8 cellular contexts compared by ENCODE assay signal in the genomic region with DNA sequence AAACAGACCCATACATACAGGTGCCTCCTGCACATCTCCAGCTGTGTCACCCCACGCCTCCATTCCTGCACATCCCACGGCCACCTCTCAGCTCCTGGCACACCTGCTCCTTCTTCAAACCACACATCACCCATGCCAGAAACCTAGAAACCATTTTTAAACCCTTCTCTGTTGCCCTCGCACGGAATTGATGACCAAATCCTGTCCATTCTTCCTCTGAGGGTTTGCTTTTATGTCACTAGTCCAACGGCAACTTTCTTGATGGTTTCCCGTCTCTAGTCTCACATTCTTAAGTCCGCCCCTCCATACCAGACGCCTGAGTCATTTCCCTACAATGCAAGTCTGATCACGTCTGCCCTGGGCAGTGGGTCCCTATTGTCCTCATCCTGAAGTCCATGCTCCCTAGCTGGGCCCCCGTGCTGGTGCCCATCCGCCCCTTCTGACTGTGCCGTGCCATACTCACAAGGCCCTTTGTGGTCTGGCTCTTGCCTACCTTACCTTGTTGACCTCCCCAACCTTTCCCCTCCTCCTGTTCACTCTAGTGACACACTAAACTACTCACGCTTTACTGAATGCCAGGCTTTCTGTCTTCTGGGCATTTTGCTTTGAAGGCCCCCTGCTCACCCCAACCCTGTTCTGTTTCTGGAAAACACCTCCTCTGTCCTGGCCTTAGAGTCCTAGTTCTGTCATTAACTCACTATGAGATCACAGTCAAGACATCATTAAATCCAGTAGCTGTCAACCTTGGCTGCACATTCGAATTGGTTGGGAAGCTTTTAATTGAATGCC. TPM values are rescaled to one million over a fixed set of nuclear protein-coding genes. Genes with fewer than 3 reads are reported as not detected.
DNase-seq lines count a peak whose midpoint lies in the region; ATAC-seq, FAIRE-seq and TF ChIP-seq lines count a peak whose summit lies in the region.

No MANE protein-coding gene starts in this region.

- peak overlapping the region; percentile 91 to 99 for H3K27ac ChIP-seq in A549
- peak overlapping the region; percentile 42 for H3K27ac ChIP-seq in substantia nigra (ENCODE audit: low read depth, low read length, poor library complexity, severe bottlenecking)

- DNase-seq in A549 (ENCODE audit: low read depth in 1 of 2, low spot score in 1 of 2) (peak in 1 of 2 experiments; percentile 95), HK-2 (ENCODE audit: unreplicated experiment) (peak; percentile 95), iPS-NIHi11 (ENCODE audit: low spot score) (peak; percentile 55), substantia nigra (lab: John Stamatoyannopoulos, UW) (no peak), superior temporal gyrus (ENCODE audit: extremely low spot score) (no peak), NCI-H2171 (lab: John Stamatoyannopoulos, UW) (no peak), NCI-H1930 (lab: John Stamatoyannopoulos, UW) (no peak)

- no peak for TF ChIP-seq CTCF in A549 (IDR thresholded peaks at IDR 0.05)

- peaks cover 13% of the 10 kb centered on the region for H3K36me3 Mint-ChIP-seq in activated naive CD8-positive, alpha-beta T cell

- TF ChIP-seq RAD21 in A549 (conservative IDR thresholded peaks at IDR 0.05 in 1 of 2, IDR thresholded peaks at IDR 0.05 in 1 of 2), result no peak; a peak in 1 of 5 replicates

- no peaks in the 10 kb centered on the region for H3K27me3 Mint-ChIP-seq in activated naive CD8-positive, alpha-beta T cell

- WGBS in A549 (ENCODE audit: missing lambda C conversion rate), result 5% methylated on average over 14 of the region's 14 CpGs

- TF ChIP-seq EP300 in A549 (IDR thresholded peaks at IDR 0.05), result peak; percentile 73 to 85; a peak in 4 of 5 replicates

- CTCF ChIA-PET in A549 (lab: Yijun Ruan, JAX), result interaction anchor here (0.8 to 2.5 kb wide), 5 partner anchors 9 to 133 kb away, joined by 3 to 7 read pairs (median 6); no protein-coding TSS in a partner anchor

- 0 out of 3 replicates have a peak overlapping the region, but pooled peaks have one; percentile 15 for H3K4me3 ChIP-seq in A549

- POLR2A ChIA-PET in A549 (lab: Yijun Ruan, JAX), result interaction anchor here (1.3 to 1.6 kb wide), 2 partner anchors 17 to 26 kb away, joined by 3 to 4 read pairs; no protein-coding TSS in a partner anchor

- H3K4me3 Mint-ChIP-seq in activated naive CD8-positive, alpha-beta T cell, result peak overlapping the region; percentile 27

- FAIRE-seq in A549 (lab: Jason Lieb, UNC), result no peak

- peak; percentile 30 to 60; a peak in 5 of 6 replicates for ATAC-seq in A549

- peaks cover 94% of the 10 kb centered on the region for H3K4me1 Mint-ChIP-seq in activated naive CD8-positive, alpha-beta T cell (ENCODE audit: low read depth)

- no peaks in the 10 kb centered on the region for H3K9me3 ChIP-seq in A549

- H3K4me1 ChIP-seq in A549, result peaks cover 100% of the 10 kb centered on the region

- H3K9me3 Mint-ChIP-seq in activated naive CD8-positive, alpha-beta T cell (ENCODE audit: low read depth), result no peaks in the 10 kb centered on the region

- peak overlapping the region; percentile 76 for H3K4me2 ChIP-seq in A549

- no peak for TF ChIP-seq POLR2A in A549 (IDR thresholded peaks at IDR 0.05; ENCODE audit: low read length)

- H3K27ac Mint-ChIP-seq in activated naive CD8-positive, alpha-beta T cell, result peak overlapping the region; percentile 80

TF ChIP-seq in A549, 52 proteins besides CTCF, POLR2A, EP300 and RAD21 (continues in another document):
- TF ChIP-seq, protein P1, sequence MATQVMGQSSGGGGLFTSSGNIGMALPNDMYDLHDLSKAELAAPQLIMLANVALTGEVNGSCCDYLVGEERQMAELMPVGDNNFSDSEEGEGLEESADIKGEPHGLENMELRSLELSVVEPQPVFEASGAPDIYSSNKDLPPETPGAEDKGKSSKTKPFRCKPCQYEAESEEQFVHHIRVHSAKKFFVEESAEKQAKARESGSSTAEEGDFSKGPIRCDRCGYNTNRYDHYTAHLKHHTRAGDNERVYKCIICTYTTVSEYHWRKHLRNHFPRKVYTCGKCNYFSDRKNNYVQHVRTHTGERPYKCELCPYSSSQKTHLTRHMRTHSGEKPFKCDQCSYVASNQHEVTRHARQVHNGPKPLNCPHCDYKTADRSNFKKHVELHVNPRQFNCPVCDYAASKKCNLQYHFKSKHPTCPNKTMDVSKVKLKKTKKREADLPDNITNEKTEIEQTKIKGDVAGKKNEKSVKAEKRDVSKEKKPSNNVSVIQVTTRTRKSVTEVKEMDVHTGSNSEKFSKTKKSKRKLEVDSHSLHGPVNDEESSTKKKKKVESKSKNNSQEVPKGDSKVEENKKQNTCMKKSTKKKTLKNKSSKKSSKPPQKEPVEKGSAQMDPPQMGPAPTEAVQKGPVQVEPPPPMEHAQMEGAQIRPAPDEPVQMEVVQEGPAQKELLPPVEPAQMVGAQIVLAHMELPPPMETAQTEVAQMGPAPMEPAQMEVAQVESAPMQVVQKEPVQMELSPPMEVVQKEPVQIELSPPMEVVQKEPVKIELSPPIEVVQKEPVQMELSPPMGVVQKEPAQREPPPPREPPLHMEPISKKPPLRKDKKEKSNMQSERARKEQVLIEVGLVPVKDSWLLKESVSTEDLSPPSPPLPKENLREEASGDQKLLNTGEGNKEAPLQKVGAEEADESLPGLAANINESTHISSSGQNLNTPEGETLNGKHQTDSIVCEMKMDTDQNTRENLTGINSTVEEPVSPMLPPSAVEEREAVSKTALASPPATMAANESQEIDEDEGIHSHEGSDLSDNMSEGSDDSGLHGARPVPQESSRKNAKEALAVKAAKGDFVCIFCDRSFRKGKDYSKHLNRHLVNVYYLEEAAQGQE (IDR thresholded peaks at IDR 0.05), result no peak
- no peak for TF ChIP-seq FOXS1 (CRISPR knock-in tag; IDR thresholded peaks at IDR 0.05)
- TF ChIP-seq, protein P2, sequence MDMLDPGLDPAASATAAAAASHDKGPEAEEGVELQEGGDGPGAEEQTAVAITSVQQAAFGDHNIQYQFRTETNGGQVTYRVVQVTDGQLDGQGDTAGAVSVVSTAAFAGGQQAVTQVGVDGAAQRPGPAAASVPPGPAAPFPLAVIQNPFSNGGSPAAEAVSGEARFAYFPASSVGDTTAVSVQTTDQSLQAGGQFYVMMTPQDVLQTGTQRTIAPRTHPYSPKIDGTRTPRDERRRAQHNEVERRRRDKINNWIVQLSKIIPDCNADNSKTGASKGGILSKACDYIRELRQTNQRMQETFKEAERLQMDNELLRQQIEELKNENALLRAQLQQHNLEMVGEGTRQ (IDR thresholded peaks at IDR 0.05), result no peak
- TF ChIP-seq MAFK (IDR thresholded peaks at IDR 0.05; ENCODE audit: partially characterized antibody), result no peak
- TF ChIP-seq, protein P3, sequence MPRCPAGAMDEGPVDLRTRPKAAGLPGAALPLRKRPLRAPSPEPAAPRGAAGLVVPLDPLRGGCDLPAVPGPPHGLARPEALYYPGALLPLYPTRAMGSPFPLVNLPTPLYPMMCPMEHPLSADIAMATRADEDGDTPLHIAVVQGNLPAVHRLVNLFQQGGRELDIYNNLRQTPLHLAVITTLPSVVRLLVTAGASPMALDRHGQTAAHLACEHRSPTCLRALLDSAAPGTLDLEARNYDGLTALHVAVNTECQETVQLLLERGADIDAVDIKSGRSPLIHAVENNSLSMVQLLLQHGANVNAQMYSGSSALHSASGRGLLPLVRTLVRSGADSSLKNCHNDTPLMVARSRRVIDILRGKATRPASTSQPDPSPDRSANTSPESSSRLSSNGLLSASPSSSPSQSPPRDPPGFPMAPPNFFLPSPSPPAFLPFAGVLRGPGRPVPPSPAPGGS (IDR thresholded peaks at IDR 0.05), result no peak
- TF ChIP-seq FOSL2 (IDR thresholded peaks at IDR 0.05), result peak; percentile 67; the same call in 1 of the 2 replicates
- TF ChIP-seq FOSL2 (CRISPR knock-in tag; IDR thresholded peaks at IDR 0.05), result peak; percentile 82
- TF ChIP-seq CBX2 (IDR thresholded peaks at IDR 0.05; ENCODE audit: borderline replicate concordance, low read depth), result no peak
- TF ChIP-seq JUN (IDR thresholded peaks at IDR 0.05), result peak in 1 of 2 experiments; percentile 60; a peak in 2 of 5 replicates
- peak; percentile 63 for TF ChIP-seq JUNB (IDR thresholded peaks at IDR 0.05)
- TF ChIP-seq BHLHE40 (IDR thresholded peaks at IDR 0.05; ENCODE audit: low read depth, low read length), result no peak
- no peak for TF ChIP-seq CBX8 (IDR thresholded peaks at IDR 0.05)
- TF ChIP-seq, protein P4, sequence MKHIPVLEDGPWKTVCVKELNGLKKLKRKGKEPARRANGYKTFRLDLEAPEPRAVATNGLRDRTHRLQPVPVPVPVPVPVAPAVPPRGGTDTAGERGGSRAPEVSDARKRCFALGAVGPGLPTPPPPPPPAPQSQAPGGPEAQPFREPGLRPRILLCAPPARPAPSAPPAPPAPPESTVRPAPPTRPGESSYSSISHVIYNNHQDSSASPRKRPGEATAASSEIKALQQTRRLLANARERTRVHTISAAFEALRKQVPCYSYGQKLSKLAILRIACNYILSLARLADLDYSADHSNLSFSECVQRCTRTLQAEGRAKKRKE (CRISPR knock-in tag; IDR thresholded peaks at IDR 0.05; ENCODE audit: low read depth), result no peak
- peak; percentile 54; the same call in 1 of the 2 replicates for TF ChIP-seq RARB (CRISPR knock-in tag; IDR thresholded peaks at IDR 0.05)
- TF ChIP-seq, protein P5, sequence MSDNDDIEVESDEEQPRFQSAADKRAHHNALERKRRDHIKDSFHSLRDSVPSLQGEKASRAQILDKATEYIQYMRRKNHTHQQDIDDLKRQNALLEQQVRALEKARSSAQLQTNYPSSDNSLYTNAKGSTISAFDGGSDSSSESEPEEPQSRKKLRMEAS (IDR thresholded peaks at IDR 0.05), result peak; percentile 65; the same call in 1 of the 2 replicates
- TF ChIP-seq, protein P6, sequence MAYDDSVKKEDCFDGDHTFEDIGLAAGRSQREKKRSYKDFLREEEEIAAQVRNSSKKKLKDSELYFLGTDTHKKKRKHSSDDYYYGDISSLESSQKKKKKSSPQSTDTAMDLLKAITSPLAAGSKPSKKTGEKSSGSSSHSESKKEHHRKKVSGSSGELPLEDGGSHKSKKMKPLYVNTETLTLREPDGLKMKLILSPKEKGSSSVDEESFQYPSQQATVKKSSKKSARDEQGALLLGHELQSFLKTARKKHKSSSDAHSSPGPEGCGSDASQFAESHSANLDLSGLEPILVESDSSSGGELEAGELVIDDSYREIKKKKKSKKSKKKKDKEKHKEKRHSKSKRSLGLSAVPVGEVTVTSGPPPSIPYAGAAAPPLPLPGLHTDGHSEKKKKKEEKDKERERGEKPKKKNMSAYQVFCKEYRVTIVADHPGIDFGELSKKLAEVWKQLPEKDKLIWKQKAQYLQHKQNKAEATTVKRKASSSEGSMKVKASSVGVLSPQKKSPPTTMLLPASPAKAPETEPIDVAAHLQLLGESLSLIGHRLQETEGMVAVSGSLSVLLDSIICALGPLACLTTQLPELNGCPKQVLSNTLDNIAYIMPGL (CRISPR knock-in tag; IDR thresholded peaks at IDR 0.05; ENCODE audit: borderline replicate concordance), result no peak
- no peak for TF ChIP-seq ZFP36 (IDR thresholded peaks at IDR 0.05; ENCODE audit: borderline replicate concordance, partially characterized antibody)

RNA-seq across cellular contexts. Expression of a gene that starts 17.6 kb away (rescaled TPM):
- polyA plus RNA-seq in A549 (2011; rRNA removed), result 106 and 107 TPM in 2 replicates
- polyA plus RNA-seq in A549 (2012; cell fraction: cytosol; rRNA removed), result 118 and 141 TPM in 2 replicates
- polyA plus RNA-seq in A549 (2012; cell fraction: nucleus; rRNA removed), result 397 and 557 TPM in 2 replicates
- 103 to 137 TPM (median 124 TPM) in 3 replicates for polyA plus RNA-seq in A549 (2017; fragmentation: RNase III; extraction: RNeasy Plus Mini Kit Qiagen cat#74134 plus additional on column Dnase treatment)
- 122 and 160 TPM in 2 replicates for polyA minus RNA-seq in A549 (2011; rRNA and poly(A)+ RNA removed)

Comparison
In these comparisons a context has a peak if more than half of its experiments do, and no peak if none do; other contexts are left out.
1. DNase-seq: peak in HK-2 (single experiment) and iPS-NIHi11 (single experiment); none in substantia nigra (0 of 49), superior temporal gyrus (single experiment), NCI-H2171 (single experiment) and NCI-H1930 (0 of 2).